10 cellular contexts compared by ENCODE assay signal in the genomic region with DNA sequence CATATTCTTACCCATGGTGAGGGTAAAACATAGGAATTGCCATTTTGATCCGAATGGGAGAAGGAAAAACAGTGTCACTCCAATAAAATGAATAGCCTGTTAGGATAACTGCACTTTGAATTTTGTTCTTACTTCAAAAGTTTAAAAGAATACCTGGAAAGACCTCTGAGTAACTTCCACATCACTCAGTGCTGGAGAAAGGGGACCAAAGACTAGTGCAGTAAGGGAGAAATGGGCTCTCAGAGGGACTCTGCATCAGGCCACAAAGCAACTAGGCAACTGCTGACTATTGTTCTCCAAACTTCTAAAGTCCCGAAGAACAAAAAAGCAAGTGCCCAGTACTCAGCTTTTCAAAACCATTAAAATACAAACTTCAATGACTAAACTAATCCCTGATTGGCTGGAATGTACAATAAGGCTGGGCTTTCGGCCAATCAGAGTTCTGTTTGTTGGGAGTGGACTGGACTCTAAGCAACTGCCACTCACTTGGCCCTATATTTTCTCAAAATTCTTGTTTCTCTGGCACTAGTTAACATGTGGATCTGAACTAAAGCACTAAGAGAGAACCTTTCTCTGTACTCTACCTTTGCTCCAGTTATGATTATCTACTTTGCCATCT. TPM values are rescaled to one million over a fixed set of nuclear protein-coding genes. Genes with fewer than 3 reads are reported as not detected.
DNase-seq lines count a peak whose midpoint lies in the region; ATAC-seq and TF ChIP-seq lines count a peak whose summit lies in the region.
"Had no signal": no experiment of that assay in that cellular context is flagged by ENCODE, and none has a peak within 500 bp of the region (broad histone marks: within the 10 kb centered on the region; RNA-seq: fewer than 3 reads in every experiment).

No MANE protein-coding gene starts in this region.

- H3K27me3 Mint-ChIP-seq in activated T-helper 17 cell treated with anti-CD3 and anti-CD28 coated beads, Interleukin-2, amount 50 U/mL, for 72 hours, result no peaks in the 10 kb centered on the region

- H3K4me3 Mint-ChIP-seq in activated T-helper 17 cell treated with anti-CD3 and anti-CD28 coated beads, Interleukin-2, amount 50 U/mL, for 72 hours, result no peak overlapping the region

- H3K27ac Mint-ChIP-seq in activated T-helper 17 cell treated with anti-CD3 and anti-CD28 coated beads, Interleukin-2, amount 50 U/mL, for 72 hours, result peak overlapping the region; percentile 71

- H3K27ac ChIP-seq in HL-60 (replicated peaks), result peak overlapping the region; percentile 37

- TF ChIP-seq CTCF in HL-60 (IDR thresholded peaks at IDR 0.05; ENCODE audit: insufficient read depth, low read length), result no peak

- intact Hi-C loops in Right ventricle myocardium inferior (cut with DNase I), result no loop called here

- H3K27me3 ChIP-seq in HL-60 (ENCODE audit: insufficient read depth, poor library complexity, severe bottlenecking), result no peaks in the 10 kb centered on the region
- H3K27me3 ChIP-seq: adrenal gland had no signal

- no peaks in the 10 kb centered on the region for H3K9me3 Mint-ChIP-seq in activated T-helper 17 cell treated with anti-CD3 and anti-CD28 coated beads, Interleukin-2, amount 50 U/mL, for 72 hours

- peaks cover 47% of the 10 kb centered on the region for H3K36me3 Mint-ChIP-seq in activated T-helper 17 cell treated with anti-CD3 and anti-CD28 coated beads, Interleukin-2, amount 50 U/mL, for 72 hours (ENCODE audit: low read depth)

- H3K4me3 ChIP-seq in HL-60 (replicated peaks; ENCODE audit: insufficient read depth, low read length), result no peak overlapping the region
- H3K4me3 ChIP-seq: adrenal gland had no signal

- peaks cover 22% of the 10 kb centered on the region for H3K4me1 Mint-ChIP-seq in activated T-helper 17 cell treated with anti-CD3 and anti-CD28 coated beads, Interleukin-2, amount 50 U/mL, for 72 hours

- DNase-seq in CD1c-positive myeloid dendritic cell (ENCODE audit: extremely low spot score) (peak; percentile 59), HL-60 (ENCODE audit: low read depth in 1 of 2, low spot score in 1 of 2) (no peak), kidney tubule cell (ENCODE audit: low spot score) (peak; percentile 26), HuH-7.5 (ENCODE audit: low spot score) (no peak), NCI-H1417 treated with DMSO at 0.1 percent for 48 hours (lab: John Stamatoyannopoulos, UW) (no peak), Right ventricle myocardium inferior (ENCODE audit: missing footprints) (no peak), activated gamma-delta T cell (lab: John Stamatoyannopoulos, UW) (no peak)
- DNase-seq: stimulated activated CD4-positive, alpha-beta T cell treated with anti-CD3 and anti-CD28 coated beads, Interleukin-12 subunit alpha, Interleukin-12 subunit beta, amount 100 ng/mL, for 4 hours had no signal

- no peak for ATAC-seq in activated T-helper 17 cell treated with anti-CD3 and anti-CD28 coated beads, Interleukin-2, amount 50 U/mL, for 72 hours (replicated peaks)
- ATAC-seq in Right ventricle myocardium inferior, result no peak

RNA-seq across cellular contexts. Expression of gene DNAJC7, which starts 6.2 kb away (rescaled TPM):
- 100 to 1,000 TPM in 1 of 2 donors, 10 to 100 TPM in 1; 79.5 to 118 TPM for total RNA-seq in activated T-helper 17 cell treated with anti-CD3 and anti-CD28 coated beads, Interleukin-2, amount 50 U/mL, for 72 hours
- total RNA-seq in Right ventricle myocardium inferior, result 79.0 TPM

RNA-seq across cellular contexts. Expression of gene NKIRAS2, which starts 8.9 kb away (rescaled TPM):
- 10 to 100 TPM; 12.0 to 14.9 TPM for total RNA-seq in activated T-helper 17 cell treated with anti-CD3 and anti-CD28 coated beads, Interleukin-2, amount 50 U/mL, for 72 hours
- 47.1 TPM for total RNA-seq in Right ventricle myocardium inferior

RNA-seq across cellular contexts. Expression of gene C17orf113, which starts 39.4 kb away (rescaled TPM):
- under 1 TPM; 0.06 to 0.32 TPM for total RNA-seq in activated T-helper 17 cell treated with anti-CD3 and anti-CD28 coated beads, Interleukin-2, amount 50 U/mL, for 72 hours
- total RNA-seq in Right ventricle myocardium inferior, result 0.73 TPM

RNA-seq across cellular contexts. Expression of gene CNP, which starts 44.4 kb away (rescaled TPM):
- 10 to 100 TPM; 51.4 to 82.9 TPM for total RNA-seq in activated T-helper 17 cell treated with anti-CD3 and anti-CD28 coated beads, Interleukin-2, amount 50 U/mL, for 72 hours
- 28.2 TPM for total RNA-seq in Right ventricle myocardium inferior

Comparison
In these comparisons a context has a peak if more than half of its experiments do, and no peak if none do; other contexts are left out.
1. DNase-seq: peak in CD1c-positive myeloid dendritic cell (single experiment) and kidney tubule cell (single experiment); none in HL-60 (0 of 2), HuH-7.5 (single experiment), NCI-H1417 treated with DMSO at 0.1 percent for 48 hours (single experiment), Right ventricle myocardium inferior (single experiment) and activated gamma-delta T cell (single experiment).